24 cellular contexts compared by ENCODE assay signal in genomic region chr11:101466352-101466751, GRCh38.
DNase-seq lines count a peak whose midpoint lies in the region; ATAC-seq and TF ChIP-seq lines count a peak whose summit lies in the region.
"Had no signal": no experiment of that assay in that cellular context is flagged by ENCODE, and none has a peak within 500 bp of the region (broad histone marks: within the 10 kb centered on the region; RNA-seq: fewer than 3 reads in every experiment).

No MANE protein-coding gene starts in this region.

- H3K9me3 Mint-ChIP-seq in WTC11, result peaks cover 15% of the 10 kb centered on the region

- H3K36me3 ChIP-seq in cardiac muscle cell (no peaks in the 10 kb centered on the region), left lung (no peaks in the 10 kb centered on the region), thyroid gland (no peaks in the 10 kb centered on the region), esophagus squamous epithelium (no peaks in the 10 kb centered on the region)
- H3K36me3 ChIP-seq: HAP-1, Peyer's patch, SJCRH30 had no signal

- H3K4me1 ChIP-seq in cardiac muscle cell (ENCODE audit: low read depth) (peaks cover 7% of the 10 kb centered on the region), right cardiac atrium (ENCODE audit: control insufficient read depth, insufficient read depth, low read length) (no peaks in the 10 kb centered on the region), left lung (no peaks in the 10 kb centered on the region), thyroid gland (peaks cover 20 to 22% of the 10 kb centered on the region in 2 donors), esophagus squamous epithelium (peaks cover 0 to 12% (median 0%) of the 10 kb centered on the region in 3 donors)
- H3K4me1 ChIP-seq: HAP-1, Peyer's patch, SJCRH30 had no signal

- peak in 1 of 2 donors; percentile 29 for TF ChIP-seq POLR2A in thyroid gland (IDR thresholded peaks at IDR 0.05)
- TF ChIP-seq POLR2A in esophagus squamous epithelium (IDR thresholded peaks at IDR 0.05), result no peak

- POLR2A ChIA-PET in WTC11 (lab: Charles Lee), result no interaction called here

- TF ChIP-seq CTCF in cardiac muscle cell (IDR thresholded peaks at IDR 0.05; ENCODE audit: low read depth, low read length) (no peak), WTC11 (IDR thresholded peaks at IDR 0.05) (no peak), left lung (IDR thresholded peaks at IDR 0.05) (no peak), thyroid gland (IDR thresholded peaks at IDR 0.05) (no peak), esophagus squamous epithelium (IDR thresholded peaks at IDR 0.05) (no peak)

- ATAC-seq in right cardiac atrium (no peak), WTC11 (peak; percentile 82), left lung (peak; percentile 74), HG03442 (IDR thresholded peaks at IDR 0.05; ENCODE audit: unreplicated experiment) (no peak)
- ATAC-seq: CD8-positive, alpha-beta T cell; stimulated activated memory B cell treated with anti-CD40 and anti-IgM and Interleukin-4, amounts not matched to agents 10 μg/mL and 1 μg/mL and 100 μg/mL, for 72 hours had no signal

- H3K27me3 ChIP-seq in cardiac muscle cell, result no peaks in the 10 kb centered on the region
- H3K27me3 ChIP-seq in right cardiac atrium (ENCODE audit: control insufficient read depth, insufficient read depth), result no peaks in the 10 kb centered on the region
- no peaks in the 10 kb centered on the region for H3K27me3 ChIP-seq in left lung
- H3K27me3 ChIP-seq in thyroid gland, result no peaks in the 10 kb centered on the region
- no peaks in the 10 kb centered on the region for H3K27me3 ChIP-seq in esophagus squamous epithelium
- H3K27me3 ChIP-seq: Peyer's patch, SJCRH30 had no signal

- no peaks in the 10 kb centered on the region; the same call in 1 of the 2 replicates for H3K27me3 Mint-ChIP-seq in WTC11 (ENCODE audit: low read depth)
- H3K27me3 Mint-ChIP-seq: activated T-cell treated with anti-CD3 and anti-CD28 coated beads, Interleukin-2, amount 50 U/mL, for 24 hours had no signal

- peak in 1 of 2 donors; percentile 18 for DNase-seq in cardiac muscle cell (ENCODE audit: low read depth in 1 of 2, low spot score in 1 of 2)
- DNase-seq in right cardiac atrium, result no peak
- DNase-seq in WTC11 (ENCODE audit: low spot score), result peak; percentile 19
- DNase-seq in left lung, result peak in 1 of 2 donors; percentile 34
- peak; percentile 89 to 90 for DNase-seq in thyroid gland
- no peak for DNase-seq in NCI-H146 treated with DMSO at 0.1 percent for 48 hours (lab: John Stamatoyannopoulos, UW; ENCODE audit: unreplicated experiment)
- no peak for DNase-seq in esophagus squamous epithelium (lab: John Stamatoyannopoulos, UW)
- DNase-seq: activated naive CD4-positive, alpha-beta T cell treated with Interleukin-2 at 50 U/mL for 16 hours; activated T-cell treated with anti-CD3 and anti-CD28 coated beads, Interleukin-2, amount 50 U/mL, for 24 hours; amygdala; CD8-positive, alpha-beta T cell; DMS 273 treated with DMSO at 0.1 percent for 48 hours; GF-D8; kidney; NCI-H1417; NCI-H2081 treated with DMSO at 0.1 percent for 48 hours; occipital lobe; Peyer's patch; SJCRH30; stimulated activated CD4-positive, alpha-beta T cell treated with anti-CD3 and anti-CD28 coated beads, Interleukin-4, amount 100 ng/mL, for 1 hour had no signal

- intact Hi-C loops in right cardiac atrium (cut with DNase I) (no loop called here), left lung (cut with DNase I) (no loop called here), thyroid gland (cut with DNase I) (no loop called here), esophagus squamous epithelium (cut with DNase I) (no loop called here)

- H3K27ac Mint-ChIP-seq in WTC11, result no peak overlapping the region
- H3K27ac Mint-ChIP-seq: activated T-cell treated with anti-CD3 and anti-CD28 coated beads, Interleukin-2, amount 50 U/mL, for 24 hours; CD8-positive, alpha-beta T cell; stimulated activated memory B cell treated with anti-CD40 and anti-IgM and Interleukin-4, amounts not matched to agents 10 μg/mL and 1 μg/mL and 100 μg/mL, for 72 hours had no signal

- no peak overlapping the region for H3K4me3 ChIP-seq in cardiac muscle cell
- H3K4me3 ChIP-seq in right cardiac atrium (ENCODE audit: low read length), result no peak overlapping the region
- no peak overlapping the region for H3K4me3 ChIP-seq in left lung
- H3K4me3 ChIP-seq in thyroid gland (replicated peaks in 1 of 3), result no peak overlapping the region
- H3K4me3 ChIP-seq in esophagus squamous epithelium, result no peak overlapping the region
- H3K4me3 ChIP-seq: HAP-1, lung, Peyer's patch, SJCRH30 had no signal

- H3K27ac ChIP-seq in cardiac muscle cell (peak overlapping the region; percentile 43), right cardiac atrium (ENCODE audit: low read length) (no peak overlapping the region), left lung (no peak overlapping the region), thyroid gland (peak overlapping the region; percentile 54 to 72 (median 66)), esophagus squamous epithelium (no peak overlapping the region)
- H3K27ac ChIP-seq: Peyer's patch, SJCRH30 had no signal

- H3K4me3 Mint-ChIP-seq in WTC11, result no peak overlapping the region
- H3K4me3 Mint-ChIP-seq: activated T-cell treated with anti-CD3 and anti-CD28 coated beads, Interleukin-2, amount 50 U/mL, for 24 hours; CD8-positive, alpha-beta T cell; stimulated activated memory B cell treated with anti-CD40 and anti-IgM and Interleukin-4, amounts not matched to agents 10 μg/mL and 1 μg/mL and 100 μg/mL, for 72 hours had no signal

- no peaks in the 10 kb centered on the region for H3K36me3 Mint-ChIP-seq in WTC11
- H3K36me3 Mint-ChIP-seq: CD8-positive, alpha-beta T cell; stimulated activated memory B cell treated with anti-CD40 and anti-IgM and Interleukin-4, amounts not matched to agents 10 μg/mL and 1 μg/mL and 100 μg/mL, for 72 hours had no signal

- CTCF ChIA-PET in WTC11 (lab: Charles Lee), result no interaction called here

- H3K9me3 ChIP-seq in cardiac muscle cell (ENCODE audit: low read depth) (no peaks in the 10 kb centered on the region), right cardiac atrium (ENCODE audit: control insufficient read depth, low read length) (no peaks in the 10 kb centered on the region), left lung (no peaks in the 10 kb centered on the region), thyroid gland (no peaks in the 10 kb centered on the region), esophagus squamous epithelium (no peaks in the 10 kb centered on the region)
- H3K9me3 ChIP-seq: HAP-1, Peyer's patch, SJCRH30 had no signal

- H3K4me1 Mint-ChIP-seq in WTC11, result peaks cover 20% of the 10 kb centered on the region
- H3K4me1 Mint-ChIP-seq: stimulated activated memory B cell treated with anti-CD40 and anti-IgM and Interleukin-4, amounts not matched to agents 10 μg/mL and 1 μg/mL and 100 μg/mL, for 72 hours had no signal

- WGBS in right cardiac atrium, result 33% methylated on average over 4 of the region's 4 CpGs
- 9 to 35% methylated on average over 3 to 4 of the region's 4 CpGs for WGBS in thyroid gland, 2 donors
- WGBS in esophagus squamous epithelium, 2 donors, result 67% methylated on average over 2 of the region's 4 CpGs; no CpG with 5 or more reads in 1 of the 2 donors

TF ChIP-seq in WTC11, 78 proteins besides CTCF, POLR2A, EP300 and RAD21:
- TF ChIP-seq FOXK1 (CRISPR knock-in tag; IDR thresholded peaks at IDR 0.05) (0 out of 2 replicates have a peak, but pooled peaks have one; percentile 37), CREM (CRISPR knock-in tag; IDR thresholded peaks at IDR 0.05) (no peak)

Comparison
In these comparisons a context has a peak if more than half of its experiments do, and no peak if none do; other contexts are left out.
1. H3K27ac ChIP-seq: peak in cardiac muscle cell (single experiment) and thyroid gland (3 of 3); none in right cardiac atrium (single experiment), left lung (0 of 2) and esophagus squamous epithelium (0 of 4).
2. DNase-seq: peak in WTC11 (single experiment) and thyroid gland (2 of 2); none in right cardiac atrium (0 of 3), NCI-H146 treated with DMSO at 0.1 percent for 48 hours (single experiment) and esophagus squamous epithelium (single experiment).
3. ATAC-seq: peak in WTC11 (single experiment) and left lung (single experiment); none in right cardiac atrium (0 of 2) and HG03442 (single experiment).